1 cellular context compared by ENCODE assay signal in the genomic region with DNA sequence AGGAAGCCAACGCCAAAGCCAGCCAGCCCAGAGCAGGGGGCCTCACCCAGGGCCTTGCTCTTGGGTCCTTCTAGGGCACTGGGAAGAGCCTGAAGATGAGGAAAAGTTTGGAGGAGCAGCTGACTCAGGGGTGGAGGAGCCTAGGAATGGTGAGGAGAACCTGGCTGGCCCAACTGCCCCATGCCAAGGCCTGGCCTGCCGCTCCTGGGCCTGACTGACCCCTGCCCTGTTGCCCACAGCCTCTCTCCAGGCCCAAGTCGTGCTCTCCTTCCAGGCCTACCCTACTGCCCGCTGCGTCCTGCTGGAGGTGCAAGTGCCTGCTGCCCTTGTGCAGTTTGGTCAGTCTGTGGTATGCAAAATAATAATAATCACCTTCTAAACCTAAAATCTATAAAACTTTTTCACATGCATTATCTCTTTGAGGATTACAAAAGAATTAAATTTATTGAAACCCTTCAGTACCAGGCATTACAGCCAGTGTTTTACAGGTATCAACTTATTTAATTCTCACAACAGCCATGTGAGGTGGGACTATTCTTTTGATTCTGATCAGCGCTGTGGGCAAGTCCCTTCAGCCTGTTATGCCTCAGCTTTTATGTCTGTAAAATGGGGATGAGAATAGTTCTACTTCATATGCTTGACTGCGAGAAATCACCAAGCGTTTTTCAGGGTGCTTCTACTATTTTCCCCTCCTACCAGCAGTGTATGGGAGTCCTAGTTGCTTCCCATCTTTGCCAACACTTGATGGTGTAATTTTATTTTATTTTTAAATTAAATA.
TF ChIP-seq lines count a peak whose summit lies in the region.

No MANE protein-coding gene starts in this region.

TF ChIP-seq in K562, 482 proteins besides CTCF, POLR2A, EP300 and RAD21 (continued from another document):
- TF ChIP-seq, protein P1, sequence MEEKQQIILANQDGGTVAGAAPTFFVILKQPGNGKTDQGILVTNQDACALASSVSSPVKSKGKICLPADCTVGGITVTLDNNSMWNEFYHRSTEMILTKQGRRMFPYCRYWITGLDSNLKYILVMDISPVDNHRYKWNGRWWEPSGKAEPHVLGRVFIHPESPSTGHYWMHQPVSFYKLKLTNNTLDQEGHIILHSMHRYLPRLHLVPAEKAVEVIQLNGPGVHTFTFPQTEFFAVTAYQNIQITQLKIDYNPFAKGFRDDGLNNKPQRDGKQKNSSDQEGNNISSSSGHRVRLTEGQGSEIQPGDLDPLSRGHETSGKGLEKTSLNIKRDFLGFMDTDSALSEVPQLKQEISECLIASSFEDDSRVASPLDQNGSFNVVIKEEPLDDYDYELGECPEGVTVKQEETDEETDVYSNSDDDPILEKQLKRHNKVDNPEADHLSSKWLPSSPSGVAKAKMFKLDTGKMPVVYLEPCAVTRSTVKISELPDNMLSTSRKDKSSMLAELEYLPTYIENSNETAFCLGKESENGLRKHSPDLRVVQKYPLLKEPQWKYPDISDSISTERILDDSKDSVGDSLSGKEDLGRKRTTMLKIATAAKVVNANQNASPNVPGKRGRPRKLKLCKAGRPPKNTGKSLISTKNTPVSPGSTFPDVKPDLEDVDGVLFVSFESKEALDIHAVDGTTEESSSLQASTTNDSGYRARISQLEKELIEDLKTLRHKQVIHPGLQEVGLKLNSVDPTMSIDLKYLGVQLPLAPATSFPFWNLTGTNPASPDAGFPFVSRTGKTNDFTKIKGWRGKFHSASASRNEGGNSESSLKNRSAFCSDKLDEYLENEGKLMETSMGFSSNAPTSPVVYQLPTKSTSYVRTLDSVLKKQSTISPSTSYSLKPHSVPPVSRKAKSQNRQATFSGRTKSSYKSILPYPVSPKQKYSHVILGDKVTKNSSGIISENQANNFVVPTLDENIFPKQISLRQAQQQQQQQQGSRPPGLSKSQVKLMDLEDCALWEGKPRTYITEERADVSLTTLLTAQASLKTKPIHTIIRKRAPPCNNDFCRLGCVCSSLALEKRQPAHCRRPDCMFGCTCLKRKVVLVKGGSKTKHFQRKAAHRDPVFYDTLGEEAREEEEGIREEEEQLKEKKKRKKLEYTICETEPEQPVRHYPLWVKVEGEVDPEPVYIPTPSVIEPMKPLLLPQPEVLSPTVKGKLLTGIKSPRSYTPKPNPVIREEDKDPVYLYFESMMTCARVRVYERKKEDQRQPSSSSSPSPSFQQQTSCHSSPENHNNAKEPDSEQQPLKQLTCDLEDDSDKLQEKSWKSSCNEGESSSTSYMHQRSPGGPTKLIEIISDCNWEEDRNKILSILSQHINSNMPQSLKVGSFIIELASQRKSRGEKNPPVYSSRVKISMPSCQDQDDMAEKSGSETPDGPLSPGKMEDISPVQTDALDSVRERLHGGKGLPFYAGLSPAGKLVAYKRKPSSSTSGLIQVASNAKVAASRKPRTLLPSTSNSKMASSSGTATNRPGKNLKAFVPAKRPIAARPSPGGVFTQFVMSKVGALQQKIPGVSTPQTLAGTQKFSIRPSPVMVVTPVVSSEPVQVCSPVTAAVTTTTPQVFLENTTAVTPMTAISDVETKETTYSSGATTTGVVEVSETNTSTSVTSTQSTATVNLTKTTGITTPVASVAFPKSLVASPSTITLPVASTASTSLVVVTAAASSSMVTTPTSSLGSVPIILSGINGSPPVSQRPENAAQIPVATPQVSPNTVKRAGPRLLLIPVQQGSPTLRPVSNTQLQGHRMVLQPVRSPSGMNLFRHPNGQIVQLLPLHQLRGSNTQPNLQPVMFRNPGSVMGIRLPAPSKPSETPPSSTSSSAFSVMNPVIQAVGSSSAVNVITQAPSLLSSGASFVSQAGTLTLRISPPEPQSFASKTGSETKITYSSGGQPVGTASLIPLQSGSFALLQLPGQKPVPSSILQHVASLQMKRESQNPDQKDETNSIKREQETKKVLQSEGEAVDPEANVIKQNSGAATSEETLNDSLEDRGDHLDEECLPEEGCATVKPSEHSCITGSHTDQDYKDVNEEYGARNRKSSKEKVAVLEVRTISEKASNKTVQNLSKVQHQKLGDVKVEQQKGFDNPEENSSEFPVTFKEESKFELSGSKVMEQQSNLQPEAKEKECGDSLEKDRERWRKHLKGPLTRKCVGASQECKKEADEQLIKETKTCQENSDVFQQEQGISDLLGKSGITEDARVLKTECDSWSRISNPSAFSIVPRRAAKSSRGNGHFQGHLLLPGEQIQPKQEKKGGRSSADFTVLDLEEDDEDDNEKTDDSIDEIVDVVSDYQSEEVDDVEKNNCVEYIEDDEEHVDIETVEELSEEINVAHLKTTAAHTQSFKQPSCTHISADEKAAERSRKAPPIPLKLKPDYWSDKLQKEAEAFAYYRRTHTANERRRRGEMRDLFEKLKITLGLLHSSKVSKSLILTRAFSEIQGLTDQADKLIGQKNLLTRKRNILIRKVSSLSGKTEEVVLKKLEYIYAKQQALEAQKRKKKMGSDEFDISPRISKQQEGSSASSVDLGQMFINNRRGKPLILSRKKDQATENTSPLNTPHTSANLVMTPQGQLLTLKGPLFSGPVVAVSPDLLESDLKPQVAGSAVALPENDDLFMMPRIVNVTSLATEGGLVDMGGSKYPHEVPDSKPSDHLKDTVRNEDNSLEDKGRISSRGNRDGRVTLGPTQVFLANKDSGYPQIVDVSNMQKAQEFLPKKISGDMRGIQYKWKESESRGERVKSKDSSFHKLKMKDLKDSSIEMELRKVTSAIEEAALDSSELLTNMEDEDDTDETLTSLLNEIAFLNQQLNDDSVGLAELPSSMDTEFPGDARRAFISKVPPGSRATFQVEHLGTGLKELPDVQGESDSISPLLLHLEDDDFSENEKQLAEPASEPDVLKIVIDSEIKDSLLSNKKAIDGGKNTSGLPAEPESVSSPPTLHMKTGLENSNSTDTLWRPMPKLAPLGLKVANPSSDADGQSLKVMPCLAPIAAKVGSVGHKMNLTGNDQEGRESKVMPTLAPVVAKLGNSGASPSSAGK (IDR thresholded peaks at IDR 0.05), result no peak
- peak; percentile 96 for TF ChIP-seq RBM25 (IDR thresholded peaks at IDR 0.05; ENCODE audit: low read depth, low read length, severe bottlenecking)
- peak; percentile 47; the same call in 1 of the 2 replicates for TF ChIP-seq BCOR (IDR thresholded peaks at IDR 0.05)
- TF ChIP-seq KDM1A (IDR thresholded peaks at IDR 0.05), result peak in 1 of 2 experiments; percentile 38; a peak in 1 of 4 replicates
- TF ChIP-seq TBL1XR1 (IDR thresholded peaks at IDR 0.05; ENCODE audit: low read length in 2 of 2), result no peak
- no peak for TF ChIP-seq CBX5 (IDR thresholded peaks at IDR 0.05; ENCODE audit: borderline replicate concordance, low read depth)
